7 cellular contexts compared by ENCODE assay signal in genomic region chr9:111661150-111661801, GRCh38. TPM values are rescaled to one million over a fixed set of nuclear protein-coding genes. Genes with fewer than 3 reads are reported as not detected.
DNase-seq lines count a peak whose midpoint lies in the region; TF ChIP-seq lines count a peak whose summit lies in the region.

GNG10 (plus strand) TSS chr9:111661605; CDS start chr9:111661635, 30 bp downstream.

- H3K36me3 ChIP-seq in WERI-Rb-1 = peaks cover 18% of the 10 kb centered on the region
- no peaks in the 10 kb centered on the region for H3K36me3 ChIP-seq in breast epithelium
- H3K36me3 ChIP-seq in smooth muscle cell (ENCODE audit: low read depth) = no peaks in the 10 kb centered on the region

- TF ChIP-seq CTCF in GM13977 (IDR thresholded peaks at IDR 0.05; ENCODE audit: extremely low read depth, insufficient read depth, missing control alignments) = no peak
- no peak for TF ChIP-seq CTCF in WERI-Rb-1 (IDR thresholded peaks at IDR 0.05; ENCODE audit: low read depth, low read length)
- TF ChIP-seq CTCF in breast epithelium (IDR thresholded peaks at IDR 0.05) = no peak
- no peak for TF ChIP-seq CTCF in smooth muscle cell (IDR thresholded peaks at IDR 0.05; ENCODE audit: borderline replicate concordance, insufficient read depth, poor library complexity, severe bottlenecking)

- peak within 1 kb of the TSS; percentile 96 for H3K4me2 ChIP-seq in smooth muscle cell

- peak within 1 kb of the TSS; percentile 70 for H3K27ac ChIP-seq in WERI-Rb-1
- H3K27ac ChIP-seq in breast epithelium = peak within 1 kb of the TSS; percentile 66 to 70
- H3K27ac ChIP-seq in smooth muscle cell (ENCODE audit: low read depth) = peak within 1 kb of the TSS; percentile 34

- in situ Hi-C loops in GM13977 (cut with MboI; ENCODE audit: low pct_unique_long_range_greater_than_20kb, low sequenced_read_pairs, unreplicated experiment) = no loop called here

- peaks cover 28% of the 10 kb centered on the region for H3K79me2 ChIP-seq in smooth muscle cell (ENCODE audit: low read depth)

- H3F3A ChIP-seq in smooth muscle cell (ENCODE audit: low read depth) = peaks cover 3% of the 10 kb centered on the region

- peak; percentile 93 for DNase-seq in GM13977 (ENCODE audit: low spot score)
- peak; percentile 83 for DNase-seq in HEK293T (ENCODE audit: extremely low spot score)
- peak; percentile 54 for DNase-seq in NCI-H1092 (lab: John Stamatoyannopoulos, UW)
- DNase-seq in WERI-Rb-1 = peak; percentile 70
- peak in 1 of 2 donors; percentile 52 for DNase-seq in breast epithelium (ENCODE audit: low spot score in 2 of 2)
- DNase-seq in immature natural killer cell = peak; percentile 61 to 67 (median 62)
- DNase-seq in smooth muscle cell (lab: John Stamatoyannopoulos, UW; ENCODE audit: unreplicated experiment) = peak; percentile 41

- POLR2A ChIA-PET in HEK293T (lab: Yijun Ruan, JAX) = interaction anchor here (0.6 to 1.8 kb wide), 6 partner anchors 10 to 30 kb away, joined by 3 to 9 read pairs (median 5); partner anchors contain the start of gene DNAJC25

- peak within 1 kb of the TSS; percentile 78 for H3K9ac ChIP-seq in smooth muscle cell (ENCODE audit: low read depth)

- H3K4me3 ChIP-seq in WERI-Rb-1 (ENCODE audit: low read depth, low read length) (peak within 1 kb of the TSS; percentile 61), breast epithelium (peak within 1 kb of the TSS; percentile 76 to 77 (median 76)), smooth muscle cell (peak within 1 kb of the TSS; percentile 81)

- no peaks in the 10 kb centered on the region for H3K9me3 ChIP-seq in WERI-Rb-1 (ENCODE audit: severe bottlenecking)
- no peaks in the 10 kb centered on the region for H3K9me3 ChIP-seq in breast epithelium
- no peaks in the 10 kb centered on the region for H3K9me3 ChIP-seq in smooth muscle cell (replicated peaks; ENCODE audit: low read depth)

- H3K36me3 Mint-ChIP-seq in immature natural killer cell = no peaks in the 10 kb centered on the region

- H2AFZ ChIP-seq in smooth muscle cell (ENCODE audit: low read depth) = peak within 1 kb of the TSS; percentile 83

- no peaks in the 10 kb centered on the region for H3K27me3 ChIP-seq in WERI-Rb-1 (ENCODE audit: insufficient read depth, low read depth, severe bottlenecking)
- no peaks in the 10 kb centered on the region for H3K27me3 ChIP-seq in breast epithelium
- no peaks in the 10 kb centered on the region for H3K27me3 ChIP-seq in smooth muscle cell (ENCODE audit: low read depth)

- peaks cover 25 to 39% of the 10 kb centered on the region in 2 donors for H3K4me1 Mint-ChIP-seq in immature natural killer cell

- WGBS in smooth muscle cell (ENCODE audit: low lambda C conversion rate) = under 1% methylated on average over 46 of the region's 61 CpGs

- H3K27me3 Mint-ChIP-seq in immature natural killer cell (ENCODE audit: low read depth in 3 of 3) = peaks cover 0 to 4% (median 2%) of the 10 kb centered on the region in 3 donors

- H3K9me3 Mint-ChIP-seq in immature natural killer cell = no peaks in the 10 kb centered on the region

- H4K20me1 ChIP-seq in smooth muscle cell (ENCODE audit: low read depth) = peaks cover 33% of the 10 kb centered on the region

- peak within 1 kb of the TSS; percentile 94 to 98 (median 97) for H3K4me3 Mint-ChIP-seq in immature natural killer cell

- intact Hi-C loops in breast epithelium (cut with DNase I; ENCODE audit: low total_unique reads) = loop anchor here (5.0 kb wide), 1 partner anchor 376 kb away; no protein-coding TSS in a partner anchor

- TF ChIP-seq POLR2A in breast epithelium (IDR thresholded peaks at IDR 0.05) = no peak

- CTCF ChIA-PET in HEK293T (lab: Yijun Ruan, JAX) = interaction anchor here (0.5 kb wide), 1 partner anchor 30 kb away, joined by 3 read pairs; no protein-coding TSS in a partner anchor

- H3K4me1 ChIP-seq in breast epithelium (no peaks in the 10 kb centered on the region), smooth muscle cell (ENCODE audit: low read depth) (peaks cover 13% of the 10 kb centered on the region)

- peak within 1 kb of the TSS; percentile 78 to 95 (median 89) for H3K27ac Mint-ChIP-seq in immature natural killer cell

TF ChIP-seq in HEK293T, 16 proteins besides CTCF, POLR2A, EP300 and RAD21:
- TF ChIP-seq L3MBTL2 (conservative IDR thresholded peaks at IDR 0.05) (0 out of 2 replicates have a peak, but pooled peaks have one; percentile 37), SP1 (IDR thresholded peaks at IDR 0.05) (no peak), NFRKB (IDR thresholded peaks at IDR 0.05) (no peak), TARDBP (IDR thresholded peaks at IDR 0.05) (no peak), ARNT (IDR thresholded peaks at IDR 0.05) (no peak), ZNF384 (IDR thresholded peaks at IDR 0.05) (no peak), FOXK2 (IDR thresholded peaks at IDR 0.05) (no peak), BHLHE40 (IDR thresholded peaks at IDR 0.05; ENCODE audit: borderline replicate concordance) (no peak)

RNA-seq across cellular contexts. Expression of gene GNG10, which starts in this region (rescaled TPM):
- 10 to 100 TPM; 53.4 to 95.7 (median 91.4) TPM for total RNA-seq in breast epithelium
- polyA plus RNA-seq in immature natural killer cell = 10 to 100 TPM; 18.3 to 30.1 (median 28.2) TPM
- 102 and 104 TPM in 2 replicates for total RNA-seq in smooth muscle cell
- 43.8 and 47.9 TPM in 2 replicates for polyA plus RNA-seq in smooth muscle cell
